ENCODE assay signal across 19 cellular contexts in genomic region chr7:44274623-44274975, GRCh38. TPM values are rescaled to one million over a fixed set of nuclear protein-coding genes. Genes with fewer than 3 reads are reported as not detected.
DNase-seq lines count a peak whose midpoint lies in the region; ATAC-seq, FAIRE-seq and TF ChIP-seq lines count a peak whose summit lies in the region.
"Had no signal": no experiment of that assay in that cellular context is flagged by ENCODE, and none has a peak within 500 bp of the region (broad histone marks: within the 10 kb centered on the region; RNA-seq: fewer than 3 reads in every experiment).

No MANE protein-coding gene starts in this region.

- H3K9ac ChIP-seq in HepG2 (ENCODE audit: insufficient read depth, low read depth, low read length), result no peak overlapping the region

- POLR2A ChIA-PET in HepG2 (lab: Yijun Ruan, JAX), result no interaction called here

- no peaks in the 10 kb centered on the region for H3K79me2 ChIP-seq in HepG2 (ENCODE audit: insufficient read depth, low read length)

- H3K36me3 ChIP-seq in right lobe of liver (no peaks in the 10 kb centered on the region), HepG2 (replicated peaks in 1 of 2; ENCODE audit: control insufficient read depth in 1 of 2, insufficient read depth in 2 of 2, low read length in 2 of 2) (no peaks in the 10 kb centered on the region), upper lobe of right lung (no peaks in the 10 kb centered on the region)

- no peak overlapping the region for H3K4me3 Mint-ChIP-seq in glutamatergic neuron (ENCODE audit: unreplicated experiment)

- no peak for TF ChIP-seq RAD21 in HepG2 (CRISPR knock-in tag; IDR thresholded peaks at IDR 0.05)

- H3K27ac ChIP-seq in right lobe of liver, result no peak overlapping the region
- no peak overlapping the region for H3K27ac ChIP-seq in HepG2 (ENCODE audit: extremely low read length, insufficient read depth, low read length)
- H3K27ac ChIP-seq in upper lobe of right lung, result no peak overlapping the region
- H3K27ac ChIP-seq: C4-2B, HL-60 had no signal

- FAIRE-seq in HepG2 (lab: Jason Lieb, UNC), result no peak

- H3K4me3 ChIP-seq in right lobe of liver (no peak overlapping the region), HepG2 (replicated peaks in 1 of 3; ENCODE audit: insufficient read depth in 1 of 3, low read depth in 2 of 3, low read length in 3 of 3) (no peak overlapping the region), upper lobe of right lung (no peak overlapping the region)

- H3K9me3 ChIP-seq in right lobe of liver (no peaks in the 10 kb centered on the region), HepG2 (ENCODE audit: low read length) (no peaks in the 10 kb centered on the region), upper lobe of right lung (no peaks in the 10 kb centered on the region)

- no peak for TF ChIP-seq EP300 in HepG2 (IDR thresholded peaks at IDR 0.05; ENCODE audit: low read depth in 2 of 2, low read length in 2 of 2)
- no peak for TF ChIP-seq EP300 in HepG2 (CRISPR knock-in tag; IDR thresholded peaks at IDR 0.05; ENCODE audit: borderline replicate concordance)

- peaks cover 6% of the 10 kb centered on the region for H3K27me3 Mint-ChIP-seq in glutamatergic neuron (ENCODE audit: unreplicated experiment)

- 75% methylated on average over 1 of the region's 3 CpGs for WGBS in right lobe of liver (ENCODE audit: insufficient coverage, low coverage, low lambda C conversion rate, missing lambda C conversion rate)
- WGBS in HepG2 (ENCODE audit: low lambda C conversion rate), result 30% methylated on average over 2 of the region's 3 CpGs

- intact Hi-C loops in right lobe of liver (cut with DNase I) (no loop called here), HepG2 (cut with micrococcal nuclease; ENCODE audit: unreplicated experiment) (no loop called here), posterior vena cava (cut with DNase I) (no loop called here), upper lobe of right lung (cut with DNase I) (no loop called here)

- no peaks in the 10 kb centered on the region for H3K36me3 Mint-ChIP-seq in glutamatergic neuron (ENCODE audit: unreplicated experiment)

- no peaks in the 10 kb centered on the region for H4K20me1 ChIP-seq in HepG2 (ENCODE audit: insufficient read depth, low read length)

- H3K27me3 ChIP-seq in right lobe of liver, result no peaks in the 10 kb centered on the region
- peaks cover 24 to 83% of the 10 kb centered on the region in 2 experiments for H3K27me3 ChIP-seq in HepG2 (ENCODE audit: control insufficient read depth in 1 of 2, insufficient read depth in 2 of 2, low read length in 2 of 2)
- H3K27me3 ChIP-seq in upper lobe of right lung, result no peaks in the 10 kb centered on the region

- H2AFZ ChIP-seq in HepG2 (ENCODE audit: low read length), result no peak overlapping the region

- no TSS peak for BruUV-seq in HepG2 (replicated peaks; lab: Mats Ljungman, UMichigan)

- in situ Hi-C loops in HepG2 (cut with HindIII; ENCODE audit: extremely low pct_ligation_motif_present, low pct_unique_long_range_greater_than_20kb), result no loop called here

- ATAC-seq in right lobe of liver (no peak), HepG2 (no peak), upper lobe of right lung (no peak)

- no peaks in the 10 kb centered on the region for H3K4me1 ChIP-seq in right lobe of liver
- H3K4me1 ChIP-seq in HepG2 (ENCODE audit: insufficient read depth, low read length), result no peaks in the 10 kb centered on the region
- H3K4me1 ChIP-seq in upper lobe of right lung, result no peaks in the 10 kb centered on the region

- peaks cover 11% of the 10 kb centered on the region for H3K4me1 Mint-ChIP-seq in glutamatergic neuron (ENCODE audit: low read depth, unreplicated experiment)

- CTCF ChIA-PET in HepG2 (lab: Yijun Ruan, JAX; ENCODE audit: low intra/inter-chr PET ratio, low total read pairs), result no interaction called here

- H3K27ac Mint-ChIP-seq in glutamatergic neuron (ENCODE audit: unreplicated experiment), result peak overlapping the region; percentile 74

- TF ChIP-seq POLR2A in right lobe of liver (IDR thresholded peaks at IDR 0.05), result no peak
- no peak for TF ChIP-seq POLR2A in HepG2 (IDR thresholded peaks at IDR 0.05; ENCODE audit: insufficient read depth in 1 of 2, low read depth in 2 of 2, low read length in 2 of 2)

- TF ChIP-seq CTCF in right lobe of liver (IDR thresholded peaks at IDR 0.05) (no peak), HepG2 (CRISPR knock-in tag; IDR thresholded peaks at IDR 0.05) (no peak), glutamatergic neuron (IDR thresholded peaks at IDR 0.05; ENCODE audit: partially characterized antibody, unreplicated experiment) (no peak), upper lobe of right lung (IDR thresholded peaks at IDR 0.05) (no peak)

- no peak overlapping the region for H3K4me2 ChIP-seq in HepG2 (ENCODE audit: low read depth, low read length)

- peak in 2 of 3 donors; percentile 9 to 24 for DNase-seq in right lobe of liver
- no peak for DNase-seq in HepG2 (ENCODE audit: low spot score)
- DNase-seq in glutamatergic neuron, result peak; percentile 12
- DNase-seq in posterior vena cava (ENCODE audit: low spot score), result peak; percentile 58
- DNase-seq in upper lobe of right lung, result peak; percentile 55
- DNase-seq in COLO668 (lab: John Stamatoyannopoulos, UW; ENCODE audit: unreplicated experiment), result no peak
- no peak for DNase-seq in NCI-H2171 treated with DMSO at 0.1 percent for 48 hours (lab: John Stamatoyannopoulos, UW)
- DNase-seq: AML-193, DMS79, H7, IMR-90, NCI-H1417, NCI-H187, NCI-H226, NCI-H524, NCI-H82, SIG-M5 had no signal

- peaks cover 10% of the 10 kb centered on the region for H3K9me3 Mint-ChIP-seq in glutamatergic neuron (ENCODE audit: unreplicated experiment)

TF ChIP-seq in HepG2, 621 proteins besides CTCF, POLR2A, EP300 and RAD21:
- no peak for TF ChIP-seq NONO (IDR thresholded peaks at IDR 0.05)
- no peak for TF ChIP-seq NONO (CRISPR knock-in tag; conservative IDR thresholded peaks at IDR 0.05)
- no peak for TF ChIP-seq ZNF136 (CRISPR knock-in tag; IDR thresholded peaks at IDR 0.05; ENCODE audit: low read depth)
- TF ChIP-seq ZFP82 (CRISPR knock-in tag; IDR thresholded peaks at IDR 0.05; ENCODE audit: borderline replicate concordance), result no peak
- no peak for TF ChIP-seq ZNF225 (CRISPR knock-in tag; IDR thresholded peaks at IDR 0.05)
- no peak for TF ChIP-seq NFIC (IDR thresholded peaks at IDR 0.05; ENCODE audit: low read length)
- no peak for TF ChIP-seq ATF7 (IDR thresholded peaks at IDR 0.05)
- TF ChIP-seq ATF7 (CRISPR knock-in tag; IDR thresholded peaks at IDR 0.05), result no peak
- no peak for TF ChIP-seq MED13 (CRISPR knock-in tag; IDR thresholded peaks at IDR 0.05)
- TF ChIP-seq SETDB1 (CRISPR knock-in tag; IDR thresholded peaks at IDR 0.05; ENCODE audit: borderline replicate concordance), result no peak
- TF ChIP-seq GZF1 (CRISPR knock-in tag; IDR thresholded peaks at IDR 0.05), result no peak
- TF ChIP-seq, protein P1, sequence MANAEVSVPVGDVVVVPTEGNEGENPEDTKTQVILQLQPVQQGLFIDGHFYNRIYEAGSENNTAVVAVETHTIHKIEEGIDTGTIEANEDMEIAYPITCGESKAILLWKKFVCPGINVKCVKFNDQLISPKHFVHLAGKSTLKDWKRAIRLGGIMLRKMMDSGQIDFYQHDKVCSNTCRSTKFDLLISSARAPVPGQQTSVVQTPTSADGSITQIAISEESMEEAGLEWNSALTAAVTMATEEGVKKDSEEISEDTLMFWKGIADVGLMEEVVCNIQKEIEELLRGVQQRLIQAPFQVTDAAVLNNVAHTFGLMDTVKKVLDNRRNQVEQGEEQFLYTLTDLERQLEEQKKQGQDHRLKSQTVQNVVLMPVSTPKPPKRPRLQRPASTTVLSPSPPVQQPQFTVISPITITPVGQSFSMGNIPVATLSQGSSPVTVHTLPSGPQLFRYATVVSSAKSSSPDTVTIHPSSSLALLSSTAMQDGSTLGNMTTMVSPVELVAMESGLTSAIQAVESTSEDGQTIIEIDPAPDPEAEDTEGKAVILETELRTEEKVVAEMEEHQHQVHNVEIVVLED (CRISPR knock-in tag; IDR thresholded peaks at IDR 0.05; ENCODE audit: borderline replicate concordance), result no peak
TF ChIP-seq in HepG2: peak in this region for 0.

RNA-seq across cellular contexts. Expression of gene CAMK2B, which starts 50.8 kb away (rescaled TPM):
- 1 to 10 TPM; 2.1 to 5.1 (median 3.3) TPM for total RNA-seq in right lobe of liver
- 0.13 and 0.27 TPM in 2 replicates for total RNA-seq in HepG2 (2016; rRNA removed; fragmentation: Illumina TruSeq; extraction: Trizol)
- total RNA-seq in HepG2 (2016; cell fraction: cytosol; rRNA removed; fragmentation: Illumina TruSeq; extraction: Trizol; ENCODE audit: low read depth), result not detected in 2 replicates
- total RNA-seq in HepG2 (2016; cell fraction: insoluble cytoplasmic fraction; rRNA removed; fragmentation: Illumina TruSeq; extraction: Trizol), result 0.06 and 0.19 TPM in 2 replicates
- total RNA-seq in HepG2 (2016; cell fraction: membrane; rRNA removed; fragmentation: Illumina TruSeq; extraction: Trizol), result 0.21 TPM in 1 of 2 replicates, not detected in the other
- total RNA-seq in HepG2 (2016; cell fraction: nucleus; rRNA removed; fragmentation: Illumina TruSeq; extraction: Trizol), result 0.09 TPM in 1 of 2 replicates, not detected in the other
- 0.20 and 0.48 TPM in 2 replicates for polyA plus RNA-seq in HepG2 (2011; rRNA removed)
- 0.09 and 0.39 TPM in 2 replicates for polyA plus RNA-seq in HepG2 (2011; cell fraction: cytosol; rRNA removed)
- polyA plus RNA-seq in HepG2 (2011; cell fraction: nucleus; rRNA removed), result 0.10 and 0.19 TPM in 2 replicates
- polyA plus RNA-seq in HepG2 (2012), result 0.09 TPM in 1 of 2 replicates, not detected in the other
- 0.18 TPM in 1 of 2 replicates, not detected in the other for polyA plus RNA-seq in HepG2 (2016; cell fraction: cytosol; fragmentation: Illumina TruSeq; extraction: Trizol; ENCODE audit: low read depth)
- polyA plus RNA-seq in HepG2 (2016; cell fraction: insoluble cytoplasmic fraction; fragmentation: Illumina TruSeq; extraction: Trizol; ENCODE audit: low read depth), result 0.43 and 0.62 TPM in 2 replicates
- 0.30 TPM in 1 of 2 replicates, not detected in the other for polyA plus RNA-seq in HepG2 (2016; cell fraction: membrane; fragmentation: Illumina TruSeq; extraction: Trizol; ENCODE audit: low read depth)
- not detected in 2 replicates for polyA plus RNA-seq in HepG2 (2016; cell fraction: nucleus; fragmentation: Illumina TruSeq; extraction: Trizol; ENCODE audit: insufficient read depth, low read depth)
- 0.04 and 0.56 TPM in 2 replicates for polyA minus RNA-seq in HepG2 (2011; rRNA and poly(A)+ RNA removed; ENCODE audit: low replicate concordance)
- polyA minus RNA-seq in HepG2 (2011; cell fraction: cytosol; rRNA and poly(A)+ RNA removed), result not detected in 2 replicates
- polyA minus RNA-seq in HepG2 (2011; cell fraction: nucleus; rRNA and poly(A)+ RNA removed), result not detected in 2 replicates
- 55.1 TPM for total RNA-seq in glutamatergic neuron (ENCODE audit: unreplicated experiment)
- 1 to 10 TPM; 1.2 to 3.5 TPM for total RNA-seq in posterior vena cava
- total RNA-seq in upper lobe of right lung, result 0.17 TPM

Comparison
In these comparisons a context has a peak if more than half of its experiments do, and no peak if none do; other contexts are left out.
1. DNase-seq: peak in right lobe of liver (2 of 3), glutamatergic neuron (single experiment), posterior vena cava (single experiment) and upper lobe of right lung (single experiment); none in HepG2 (single experiment), COLO668 (single experiment) and NCI-H2171 treated with DMSO at 0.1 percent for 48 hours (single experiment).